ENCODE assay signal across 2 cellular contexts in genomic region chr9:121897140-121897539, GRCh38.
TF ChIP-seq lines count a peak whose summit lies in the region.

No MANE protein-coding gene starts in this region.

TF ChIP-seq in A549, 52 proteins besides CTCF, POLR2A, EP300 and RAD21 (continued from another document):
- TF ChIP-seq NR3C1 (IDR thresholded peaks at IDR 0.05) (no peak), KDM5A (IDR thresholded peaks at IDR 0.05) (no peak), ZNF302 (CRISPR knock-in tag; IDR thresholded peaks at IDR 0.05) (no peak), SREBF2 (IDR thresholded peaks at IDR 0.05) (no peak), HMGXB4 (CRISPR knock-in tag; IDR thresholded peaks at IDR 0.05; ENCODE audit: borderline replicate concordance) (no peak), ESRRA (IDR thresholded peaks at IDR 0.05; ENCODE audit: borderline replicate concordance, low read length) (no peak), GATA3 (IDR thresholded peaks at IDR 0.05; ENCODE audit: borderline replicate concordance) (no peak), RNF2 (IDR thresholded peaks at IDR 0.05; ENCODE audit: borderline replicate concordance, low read depth) (no peak), HOXB13 (CRISPR knock-in tag; IDR thresholded peaks at IDR 0.05; ENCODE audit: low read depth) (no peak), PHF8 (IDR thresholded peaks at IDR 0.05; ENCODE audit: borderline replicate concordance, low read depth) (no peak), POLR2AphosphoS2 (conservative IDR thresholded peaks at IDR 0.05; ENCODE audit: low read length) (no peak), FOSL2 (IDR thresholded peaks at IDR 0.05) (no peak), FOSL2 (CRISPR knock-in tag; IDR thresholded peaks at IDR 0.05) (no peak), TFCP2L1 (CRISPR knock-in tag; IDR thresholded peaks at IDR 0.05) (no peak), MYC (IDR thresholded peaks at IDR 0.05; ENCODE audit: borderline replicate concordance, low read length) (no peak), CHD4 (IDR thresholded peaks at IDR 0.05; ENCODE audit: borderline replicate concordance) (no peak), MAFK (IDR thresholded peaks at IDR 0.05; ENCODE audit: partially characterized antibody) (no peak), CBX2 (IDR thresholded peaks at IDR 0.05; ENCODE audit: borderline replicate concordance, low read depth) (no peak), NPAS2 (CRISPR knock-in tag; IDR thresholded peaks at IDR 0.05; ENCODE audit: borderline replicate concordance) (no peak), E2F6 (IDR thresholded peaks at IDR 0.05; ENCODE audit: borderline replicate concordance, low read depth) (no peak)
TF ChIP-seq in A549: peak in this region for 0.

TF ChIP-seq in IMR-90, 13 proteins besides CTCF, POLR2A, EP300 and RAD21 (continued from another document):
- TF ChIP-seq BHLHE40 (IDR thresholded peaks at IDR 0.05; ENCODE audit: low read depth, low read length): no peak
TF ChIP-seq in IMR-90: peak in this region for 0.
